In genomic region chr1:198935371-198935921, GRCh38 we compare ENCODE assay signal across 8 cellular contexts.
DNase-seq lines count a peak whose midpoint lies in the region; TF ChIP-seq lines count a peak whose summit lies in the region.

No MANE protein-coding gene starts in this region.

- H3K9me3 ChIP-seq in MG63 (no peaks in the 10 kb centered on the region), left ventricle myocardium inferior (replicated peaks) (no peaks in the 10 kb centered on the region)

- peaks cover 64% of the 10 kb centered on the region for H3K4me1 ChIP-seq in left ventricle myocardium inferior

- H3K27ac ChIP-seq in left ventricle myocardium inferior (replicated peaks): peak overlapping the region; percentile 86

- intact Hi-C loops in left ventricle myocardium inferior (cut with micrococcal nuclease): no loop called here

- H3K27me3 ChIP-seq in MG63 (no peaks in the 10 kb centered on the region), left ventricle myocardium inferior (ENCODE audit: low read depth) (no peaks in the 10 kb centered on the region)

- peak; percentile 95 for DNase-seq in DMS153 (lab: John Stamatoyannopoulos, UW)
- peak; percentile 98 for DNase-seq in H4 (ENCODE audit: low spot score)
- DNase-seq in MG63: peak; percentile 92
- peak; percentile 96 for DNase-seq in SHP77 treated with DMSO at 0.1 percent for 48 hours (lab: John Stamatoyannopoulos, UW)
- peak; percentile 49 for DNase-seq in activated naive CD8-positive, alpha-beta T cell treated with anti-CD3 and anti-CD28 coated beads, Interleukin-2, amount 50 U/mL, for 16 hours (ENCODE audit: low read depth, low spot score)
- peak; percentile 33 for DNase-seq in left ventricle myocardium inferior
- DNase-seq in retinal pigment epithelial cell (ENCODE audit: low read depth): peak; percentile 97
- DNase-seq in NCI-H2196 treated with DMSO at 0.1 percent for 48 hours (lab: John Stamatoyannopoulos, UW; ENCODE audit: unreplicated experiment): no peak

- H3K4me3 ChIP-seq in MG63 (peak overlapping the region; percentile 71), left ventricle myocardium inferior (peak overlapping the region; percentile 75), retinal pigment epithelial cell (ENCODE audit: low read length) (peak overlapping the region; percentile 63)

- H3K36me3 ChIP-seq in MG63 (no peaks in the 10 kb centered on the region; the same call in 1 of the 2 replicates), left ventricle myocardium inferior (no peaks in the 10 kb centered on the region)

- TF ChIP-seq CTCF in left ventricle myocardium inferior (IDR thresholded peaks at IDR 0.05; ENCODE audit: borderline replicate concordance) (no peak), retinal pigment epithelial cell (conservative IDR thresholded peaks at IDR 0.05; ENCODE audit: low read depth, low read length) (no peak)
